In the genomic region with DNA sequence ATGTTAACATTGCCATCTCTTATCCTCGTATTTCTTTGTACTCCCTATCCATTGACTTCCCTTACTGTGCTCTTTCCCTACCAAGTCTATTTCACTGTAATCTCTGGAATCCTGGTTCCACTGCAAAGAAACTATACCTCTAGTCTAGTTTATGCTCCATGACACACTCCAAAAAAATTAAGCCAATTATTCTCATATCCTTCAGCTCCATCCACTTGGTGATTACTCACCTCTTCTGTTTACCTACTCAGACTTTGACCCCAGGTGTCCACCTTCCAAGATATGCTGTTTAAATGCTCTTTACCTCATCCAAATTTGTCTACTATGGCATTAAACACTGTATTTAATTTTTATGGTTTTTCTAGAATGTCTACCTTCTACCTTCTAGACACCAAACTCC, we compare ENCODE assay signal across 1 cellular context.
TF ChIP-seq lines count a peak whose summit lies in the region.

No MANE protein-coding gene starts in this region.

TF ChIP-seq in GM12878, 131 proteins besides CTCF, POLR2A, EP300 and RAD21 (continued from another document):
- TF ChIP-seq, protein P1, sequence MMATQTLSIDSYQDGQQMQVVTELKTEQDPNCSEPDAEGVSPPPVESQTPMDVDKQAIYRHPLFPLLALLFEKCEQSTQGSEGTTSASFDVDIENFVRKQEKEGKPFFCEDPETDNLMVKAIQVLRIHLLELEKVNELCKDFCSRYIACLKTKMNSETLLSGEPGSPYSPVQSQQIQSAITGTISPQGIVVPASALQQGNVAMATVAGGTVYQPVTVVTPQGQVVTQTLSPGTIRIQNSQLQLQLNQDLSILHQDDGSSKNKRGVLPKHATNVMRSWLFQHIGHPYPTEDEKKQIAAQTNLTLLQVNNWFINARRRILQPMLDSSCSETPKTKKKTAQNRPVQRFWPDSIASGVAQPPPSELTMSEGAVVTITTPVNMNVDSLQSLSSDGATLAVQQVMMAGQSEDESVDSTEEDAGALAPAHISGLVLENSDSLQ (IDR thresholded peaks at IDR 0.05): no peak
- TF ChIP-seq, protein P2, sequence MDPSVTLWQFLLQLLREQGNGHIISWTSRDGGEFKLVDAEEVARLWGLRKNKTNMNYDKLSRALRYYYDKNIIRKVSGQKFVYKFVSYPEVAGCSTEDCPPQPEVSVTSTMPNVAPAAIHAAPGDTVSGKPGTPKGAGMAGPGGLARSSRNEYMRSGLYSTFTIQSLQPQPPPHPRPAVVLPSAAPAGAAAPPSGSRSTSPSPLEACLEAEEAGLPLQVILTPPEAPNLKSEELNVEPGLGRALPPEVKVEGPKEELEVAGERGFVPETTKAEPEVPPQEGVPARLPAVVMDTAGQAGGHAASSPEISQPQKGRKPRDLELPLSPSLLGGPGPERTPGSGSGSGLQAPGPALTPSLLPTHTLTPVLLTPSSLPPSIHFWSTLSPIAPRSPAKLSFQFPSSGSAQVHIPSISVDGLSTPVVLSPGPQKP (IDR thresholded peaks at IDR 0.05; ENCODE audit: low read depth, low read length): no peak
- TF ChIP-seq ESRRA (IDR thresholded peaks at IDR 0.05; ENCODE audit: low read length): no peak
- TF ChIP-seq, protein P3, sequence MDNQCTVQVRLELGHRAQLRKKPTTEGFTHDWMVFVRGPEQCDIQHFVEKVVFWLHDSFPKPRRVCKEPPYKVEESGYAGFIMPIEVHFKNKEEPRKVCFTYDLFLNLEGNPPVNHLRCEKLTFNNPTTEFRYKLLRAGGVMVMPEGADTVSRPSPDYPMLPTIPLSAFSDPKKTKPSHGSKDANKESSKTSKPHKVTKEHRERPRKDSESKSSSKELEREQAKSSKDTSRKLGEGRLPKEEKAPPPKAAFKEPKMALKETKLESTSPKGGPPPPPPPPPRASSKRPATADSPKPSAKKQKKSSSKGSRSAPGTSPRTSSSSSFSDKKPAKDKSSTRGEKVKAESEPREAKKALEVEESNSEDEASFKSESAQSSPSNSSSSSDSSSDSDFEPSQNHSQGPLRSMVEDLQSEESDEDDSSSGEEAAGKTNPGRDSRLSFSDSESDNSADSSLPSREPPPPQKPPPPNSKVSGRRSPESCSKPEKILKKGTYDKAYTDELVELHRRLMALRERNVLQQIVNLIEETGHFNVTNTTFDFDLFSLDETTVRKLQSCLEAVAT (IDR thresholded peaks at IDR 0.05): no peak
- TF ChIP-seq, protein P4, sequence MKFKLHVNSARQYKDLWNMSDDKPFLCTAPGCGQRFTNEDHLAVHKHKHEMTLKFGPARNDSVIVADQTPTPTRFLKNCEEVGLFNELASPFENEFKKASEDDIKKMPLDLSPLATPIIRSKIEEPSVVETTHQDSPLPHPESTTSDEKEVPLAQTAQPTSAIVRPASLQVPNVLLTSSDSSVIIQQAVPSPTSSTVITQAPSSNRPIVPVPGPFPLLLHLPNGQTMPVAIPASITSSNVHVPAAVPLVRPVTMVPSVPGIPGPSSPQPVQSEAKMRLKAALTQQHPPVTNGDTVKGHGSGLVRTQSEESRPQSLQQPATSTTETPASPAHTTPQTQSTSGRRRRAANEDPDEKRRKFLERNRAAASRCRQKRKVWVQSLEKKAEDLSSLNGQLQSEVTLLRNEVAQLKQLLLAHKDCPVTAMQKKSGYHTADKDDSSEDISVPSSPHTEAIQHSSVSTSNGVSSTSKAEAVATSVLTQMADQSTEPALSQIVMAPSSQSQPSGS (IDR thresholded peaks at IDR 0.05; ENCODE audit: low read length): no peak
- no peak for TF ChIP-seq PML (IDR thresholded peaks at IDR 0.05; ENCODE audit: low read length)
- TF ChIP-seq TARDBP (IDR thresholded peaks at IDR 0.05; ENCODE audit: borderline replicate concordance): no peak
- TF ChIP-seq, protein P5, sequence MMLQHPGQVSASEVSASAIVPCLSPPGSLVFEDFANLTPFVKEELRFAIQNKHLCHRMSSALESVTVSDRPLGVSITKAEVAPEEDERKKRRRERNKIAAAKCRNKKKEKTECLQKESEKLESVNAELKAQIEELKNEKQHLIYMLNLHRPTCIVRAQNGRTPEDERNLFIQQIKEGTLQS (IDR thresholded peaks at IDR 0.05; ENCODE audit: borderline replicate concordance, extremely low read depth, low read depth, low read length): no peak
- no peak for TF ChIP-seq EGR1 (IDR thresholded peaks at IDR 0.05; ENCODE audit: borderline replicate concordance in 1 of 2, low read depth in 2 of 2, low read length in 2 of 2)
- no peak for TF ChIP-seq MTA2 (IDR thresholded peaks at IDR 0.05; ENCODE audit: low read depth)
- TF ChIP-seq CHD4 (IDR thresholded peaks at IDR 0.05): no peak
- TF ChIP-seq, protein P6, sequence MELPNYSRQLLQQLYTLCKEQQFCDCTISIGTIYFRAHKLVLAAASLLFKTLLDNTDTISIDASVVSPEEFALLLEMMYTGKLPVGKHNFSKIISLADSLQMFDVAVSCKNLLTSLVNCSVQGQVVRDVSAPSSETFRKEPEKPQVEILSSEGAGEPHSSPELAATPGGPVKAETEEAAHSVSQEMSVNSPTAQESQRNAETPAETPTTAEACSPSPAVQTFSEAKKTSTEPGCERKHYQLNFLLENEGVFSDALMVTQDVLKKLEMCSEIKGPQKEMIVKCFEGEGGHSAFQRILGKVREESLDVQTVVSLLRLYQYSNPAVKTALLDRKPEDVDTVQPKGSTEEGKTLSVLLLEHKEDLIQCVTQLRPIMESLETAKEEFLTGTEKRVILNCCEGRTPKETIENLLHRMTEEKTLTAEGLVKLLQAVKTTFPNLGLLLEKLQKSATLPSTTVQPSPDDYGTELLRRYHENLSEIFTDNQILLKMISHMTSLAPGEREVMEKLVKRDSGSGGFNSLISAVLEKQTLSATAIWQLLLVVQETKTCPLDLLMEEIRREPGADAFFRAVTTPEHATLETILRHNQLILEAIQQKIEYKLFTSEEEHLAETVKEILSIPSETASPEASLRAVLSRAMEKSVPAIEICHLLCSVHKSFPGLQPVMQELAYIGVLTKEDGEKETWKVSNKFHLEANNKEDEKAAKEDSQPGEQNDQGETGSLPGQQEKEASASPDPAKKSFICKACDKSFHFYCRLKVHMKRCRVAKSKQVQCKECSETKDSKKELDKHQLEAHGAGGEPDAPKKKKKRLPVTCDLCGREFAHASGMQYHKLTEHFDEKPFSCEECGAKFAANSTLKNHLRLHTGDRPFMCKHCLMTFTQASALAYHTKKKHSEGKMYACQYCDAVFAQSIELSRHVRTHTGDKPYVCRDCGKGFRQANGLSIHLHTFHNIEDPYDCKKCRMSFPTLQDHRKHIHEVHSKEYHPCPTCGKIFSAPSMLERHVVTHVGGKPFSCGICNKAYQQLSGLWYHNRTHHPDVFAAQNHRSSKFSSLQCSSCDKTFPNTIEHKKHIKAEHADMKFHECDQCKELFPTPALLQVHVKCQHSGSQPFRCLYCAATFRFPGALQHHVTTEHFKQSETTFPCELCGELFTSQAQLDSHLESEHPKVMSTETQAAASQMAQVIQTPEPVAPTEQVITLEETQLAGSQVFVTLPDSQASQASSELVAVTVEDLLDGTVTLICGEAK (IDR thresholded peaks at IDR 0.05; ENCODE audit: borderline replicate concordance): no peak
- no peak for TF ChIP-seq WRNIP1 (IDR thresholded peaks at IDR 0.05; ENCODE audit: borderline replicate concordance, low read depth, low read length)
- no peak for TF ChIP-seq MTA3 (IDR thresholded peaks at IDR 0.05; ENCODE audit: borderline replicate concordance, low read length)
